In genomic region chr2:241637233-241638062, GRCh38 we compare ENCODE assay signal across 8 cellular contexts. TPM values are rescaled to one million over a fixed set of nuclear protein-coding genes. Genes with fewer than 3 reads are reported as not detected.
DNase-seq lines count a peak whose midpoint lies in the region; ATAC-seq and TF ChIP-seq lines count a peak whose summit lies in the region.

TSS of gene ATG4B (plus strand) at chr2:241637693. CDS start at chr2:241637715, 22 bp downstream.

- no peak for TF ChIP-seq CTCF in AG09319 (IDR thresholded peaks at IDR 0.05; ENCODE audit: low read depth, low read length)
- no peak for TF ChIP-seq CTCF in chondrocyte (IDR thresholded peaks at IDR 0.05)

- DNase-seq in AG09319 (ENCODE audit: extremely low read depth, low read depth): peak; percentile 62
- DNase-seq in NCI-H446 (lab: John Stamatoyannopoulos, UW): peak; percentile 60 to 73
- peak; percentile 90 for DNase-seq in activated CD4-positive, alpha-beta T cell treated with anti-CD3 and anti-CD28 coated beads for 36 hours
- no peak for DNase-seq in chondrocyte (ENCODE audit: low spot score)
- peak; percentile 70 for DNase-seq in kidney glomerular epithelial cell (lab: John Stamatoyannopoulos, UW)
- DNase-seq in stimulated activated CD4-positive, alpha-beta T cell treated with anti-CD3 and anti-CD28 coated beads, Interleukin-15, amount 100 ng/mL, for 48 hours (ENCODE audit: low read depth in 2 of 2): peak; percentile 62 to 67

- intact Hi-C loops in activated CD4-positive, alpha-beta T cell treated with anti-CD3 and anti-CD28 coated beads for 36 hours (cut with DNase I, micrococcal nuclease): loop anchor here (1.0 to 5.0 kb wide), 16 partner anchors 17 to 1077 kb away; partner anchors contain the start of genes DTYMK (in 2 of the 2), D2HGDH (in 1 of the 2), DUSP28 (in 1 of the 2) and FARP2 (in 1 of the 2)

- no peaks in the 10 kb centered on the region for H3K27me3 Mint-ChIP-seq in activated CD4-positive, alpha-beta T cell treated with anti-CD3 and anti-CD28 coated beads for 36 hours
- no peaks in the 10 kb centered on the region for H3K27me3 Mint-ChIP-seq in chondrocyte (ENCODE audit: low read depth)

- peaks cover 50% of the 10 kb centered on the region for H3K4me1 Mint-ChIP-seq in activated CD4-positive, alpha-beta T cell treated with anti-CD3 and anti-CD28 coated beads for 36 hours
- peaks cover 55% of the 10 kb centered on the region for H3K4me1 Mint-ChIP-seq in chondrocyte (ENCODE audit: low read depth)

- CTCF ChIA-PET in activated CD4-positive, alpha-beta T cell treated with anti-CD3 and anti-CD28 coated beads for 36 hours (lab: Charles Lee): interaction anchor here (0.8 to 1.3 kb wide), 3 partner anchors 19 to 28 kb away, joined by 3 to 4 read pairs (median 3); no protein-coding TSS in a partner anchor

- peak; percentile 67 for ATAC-seq in GM18909 (IDR thresholded peaks at IDR 0.05; ENCODE audit: poor library complexity, unreplicated experiment)
- ATAC-seq in HG03159 (IDR thresholded peaks at IDR 0.05; ENCODE audit: unreplicated experiment): peak; percentile 59
- peak; percentile 69 for ATAC-seq in activated CD4-positive, alpha-beta T cell treated with anti-CD3 and anti-CD28 coated beads for 36 hours

- peak within 1 kb of the TSS; percentile 84 for H3K4me3 Mint-ChIP-seq in activated CD4-positive, alpha-beta T cell treated with anti-CD3 and anti-CD28 coated beads for 36 hours
- H3K4me3 Mint-ChIP-seq in chondrocyte (ENCODE audit: unreplicated experiment): peak within 1 kb of the TSS; percentile 76

- POLR2A ChIA-PET in activated CD4-positive, alpha-beta T cell treated with anti-CD3 and anti-CD28 coated beads for 36 hours (lab: Charles Lee): interaction anchor here (0.7 to 1.6 kb wide), 3 partner anchors 49 to 490 kb away, joined by 3 to 9 read pairs (median 3); partner anchors contain the start of genes DTYMK and ING5

- no peaks in the 10 kb centered on the region for H3K9me3 Mint-ChIP-seq in activated CD4-positive, alpha-beta T cell treated with anti-CD3 and anti-CD28 coated beads for 36 hours (ENCODE audit: low read depth)
- no peaks in the 10 kb centered on the region for H3K9me3 Mint-ChIP-seq in chondrocyte (ENCODE audit: low read depth)

- H3K27ac Mint-ChIP-seq in activated CD4-positive, alpha-beta T cell treated with anti-CD3 and anti-CD28 coated beads for 36 hours: peak within 1 kb of the TSS; percentile 96
- H3K27ac Mint-ChIP-seq in chondrocyte (ENCODE audit: unreplicated experiment): peak within 1 kb of the TSS; percentile 90

- peaks cover 30% of the 10 kb centered on the region for H3K36me3 Mint-ChIP-seq in activated CD4-positive, alpha-beta T cell treated with anti-CD3 and anti-CD28 coated beads for 36 hours (ENCODE audit: low read depth)
- H3K36me3 Mint-ChIP-seq in chondrocyte (ENCODE audit: low read depth): peaks cover 7% of the 10 kb centered on the region

RNA-seq across cellular contexts. Expression of gene ATG4B, which starts in this region (rescaled TPM):
- 10 to 100 TPM; 71.8 to 80.1 TPM for total RNA-seq in activated CD4-positive, alpha-beta T cell treated with anti-CD3 and anti-CD28 coated beads for 36 hours
- total RNA-seq in chondrocyte: 53.1 to 64.0 TPM (median 57.2 TPM) in 3 replicates
